20 cellular contexts compared by ENCODE assay signal in the genomic region with DNA sequence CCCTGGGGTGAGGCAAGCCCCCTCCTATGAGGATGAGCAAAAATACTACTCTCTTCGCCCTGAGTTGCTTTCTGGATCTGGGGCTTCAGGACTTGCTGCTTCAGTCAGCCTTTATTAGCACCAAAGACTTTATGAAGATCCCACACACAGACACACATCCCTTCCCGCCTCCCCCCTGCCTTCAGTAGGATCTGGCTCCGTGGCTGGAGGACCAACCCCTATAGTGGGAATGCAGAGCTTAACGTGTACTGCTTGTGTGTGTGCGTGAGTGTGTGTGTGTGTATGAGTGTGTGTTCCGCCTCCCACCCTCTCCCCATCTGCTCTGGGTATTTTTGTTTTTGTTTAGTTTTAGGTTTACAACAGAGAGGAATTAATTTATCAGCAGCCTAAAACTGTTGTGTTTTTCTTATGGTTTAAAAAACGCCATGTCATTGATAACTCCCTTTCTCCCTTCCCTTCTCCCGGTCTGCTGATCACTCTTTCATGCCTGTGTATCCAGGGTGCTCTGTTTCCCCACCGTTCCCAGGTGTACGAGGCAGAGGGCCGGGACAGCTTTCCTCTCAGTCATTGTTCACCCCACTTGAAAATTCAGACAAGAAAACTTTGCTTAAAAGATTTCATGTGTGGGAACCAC. TPM values are rescaled to one million over a fixed set of nuclear protein-coding genes. Genes with fewer than 3 reads are reported as not detected.
A peak's percentile ranks its signal among the peaks of the same experiment; 100 is the strongest.
DNase-seq lines count a peak whose midpoint lies in the region; ATAC-seq and TF ChIP-seq lines count a peak whose summit lies in the region.
"Had no signal": no experiment of that assay in that cellular context is flagged by ENCODE, and none has a peak within 500 bp of the region (broad histone marks: within the 10 kb centered on the region; RNA-seq: fewer than 3 reads in every experiment).

No MANE protein-coding gene starts in this region.

- H3K36me3 Mint-ChIP-seq in T-helper 1 cell treated with Interleukin-12 subunit alpha and Interleukin-12 subunit beta and Interleukin-4 antibody, amounts not matched to agents 30 μg/mL and 1 μg/mL, for 36 hours (ENCODE audit: low read depth), result peaks cover 73% of the 10 kb centered on the region
- peaks cover 86% of the 10 kb centered on the region for H3K36me3 Mint-ChIP-seq in activated B cell treated with CpG ODN at 0.5 μM for 24 hours (ENCODE audit: low read depth)

- BruUV-seq in A673 (replicated peaks; lab: Mats Ljungman, UMichigan), result TSS peak; percentile 37

- H3K4me3 ChIP-seq in A673 (ENCODE audit: low read depth, low read length, poor library complexity, severe bottlenecking), result no peak overlapping the region
- no peak overlapping the region for H3K4me3 ChIP-seq in right lobe of liver
- H3K4me3 ChIP-seq: colonic mucosa, esophagus squamous epithelium had no signal

- CTCF ChIA-PET in A673 (lab: Charles Lee) (interaction anchor here (0.5 kb wide), 1 partner anchor 18 kb away, joined by 3 read pairs; no protein-coding TSS in a partner anchor), activated B cell treated with CpG ODN at 0.5 μM for 24 hours (lab: Charles Lee) (interaction anchor here (0.6 to 1.2 kb wide), 2 partner anchors 59 to 335 kb away, joined by 3 read pairs; no protein-coding TSS in a partner anchor)

- H3K27me3 ChIP-seq in A673 (replicated peaks; ENCODE audit: insufficient read depth, low read depth, low read length, poor library complexity) (no peaks in the 10 kb centered on the region), right lobe of liver (no peaks in the 10 kb centered on the region)
- H3K27me3 ChIP-seq: colonic mucosa, esophagus squamous epithelium had no signal

- H3K9me3 ChIP-seq in A673 (ENCODE audit: low read depth, low read length, poor library complexity, severe bottlenecking) (no peaks in the 10 kb centered on the region), right lobe of liver (no peaks in the 10 kb centered on the region)
- H3K9me3 ChIP-seq: colonic mucosa, esophagus squamous epithelium had no signal

- WGBS in right lobe of liver (ENCODE audit: insufficient coverage, low coverage, low lambda C conversion rate, missing lambda C conversion rate), result 81% methylated on average over 8 of the region's 11 CpGs

- H3K4me3 Mint-ChIP-seq in T-helper 1 cell treated with Interleukin-12 subunit alpha and Interleukin-12 subunit beta and Interleukin-4 antibody, amounts not matched to agents 30 μg/mL and 1 μg/mL, for 36 hours, result no peak overlapping the region
- no peak overlapping the region for H3K4me3 Mint-ChIP-seq in activated B cell treated with CpG ODN at 0.5 μM for 24 hours
- H3K4me3 Mint-ChIP-seq: activated naive CD4-positive, alpha-beta T cell treated with anti-CD3 and anti-CD28 coated beads, Interleukin-2, amount 50 U/mL, for 24 hours; type B pancreatic cell had no signal

- peak overlapping the region; percentile 27 for H3K27ac Mint-ChIP-seq in T-helper 1 cell treated with Interleukin-12 subunit alpha and Interleukin-12 subunit beta and Interleukin-4 antibody, amounts not matched to agents 30 μg/mL and 1 μg/mL, for 36 hours
- H3K27ac Mint-ChIP-seq in activated B cell treated with CpG ODN at 0.5 μM for 24 hours, result peak overlapping the region; percentile 71

- TF ChIP-seq POLR2A in right lobe of liver (IDR thresholded peaks at IDR 0.05), result no peak

- DNase-seq in T-helper 1 cell, result no peak
- DNase-seq in A673 (ENCODE audit: low spot score), result no peak
- DNase-seq in activated B cell treated with CpG ODN at 0.5 μM for 24 hours, result no peak
- no peak for DNase-seq in right lobe of liver
- no peak for DNase-seq in UCSD-AML1 (lab: John Stamatoyannopoulos, UW; ENCODE audit: unreplicated experiment)
- DNase-seq: 8988T; activated CD4-positive, alpha-beta T cell treated with anti-CD3 and anti-CD28 coated beads, Interleukin-2, amount 50 U/mL, for 4 hours; colonic mucosa; DND-41; esophagus squamous epithelium; islet precursor cell; NCI-H226; occipital lobe; retina; stimulated activated CD4-positive, alpha-beta T cell treated with anti-CD3 and anti-CD28 coated beads, Interleukin-4, amount 100 ng/mL, for 24 hours had no signal

- POLR2A ChIA-PET in A673 (lab: Charles Lee; ENCODE audit: low non-redundant PET) (no interaction called here), activated B cell treated with CpG ODN at 0.5 μM for 24 hours (lab: Charles Lee) (interaction anchor here (0.5 kb wide), 1 partner anchor 13 kb away, joined by 3 read pairs; no protein-coding TSS in a partner anchor)

- H3K4me1 ChIP-seq in A673 (ENCODE audit: insufficient read depth, low read length, poor library complexity, severe bottlenecking) (peaks cover 4% of the 10 kb centered on the region), right lobe of liver (peaks cover 0 to 28% (median 8%) of the 10 kb centered on the region in 4 donors)
- H3K4me1 ChIP-seq: colonic mucosa had no signal

- intact Hi-C loops in A673 (cut with micrococcal nuclease; ENCODE audit: unreplicated experiment) (no loop called here), activated B cell treated with CpG ODN at 0.5 μM for 24 hours (cut with micrococcal nuclease) (no loop called here), right lobe of liver (cut with DNase I) (no loop called here)

- H3K36me3 ChIP-seq in A673 (ENCODE audit: insufficient read depth, low read length, poor library complexity, severe bottlenecking) (peaks cover 19% of the 10 kb centered on the region), right lobe of liver (peaks cover 0 to 12% (median 4%) of the 10 kb centered on the region in 4 donors)
- H3K36me3 ChIP-seq: colonic mucosa had no signal

- ATAC-seq in activated B cell treated with CpG ODN at 0.5 μM for 24 hours (ENCODE audit: low read depth) (no peak), right lobe of liver (no peak), GM19397 (IDR thresholded peaks at IDR 0.05; ENCODE audit: unreplicated experiment) (no peak), GM21723 (IDR thresholded peaks at IDR 0.05; ENCODE audit: unreplicated experiment) (no peak)

- no peaks in the 10 kb centered on the region for H3K9me3 Mint-ChIP-seq in T-helper 1 cell treated with Interleukin-12 subunit alpha and Interleukin-12 subunit beta and Interleukin-4 antibody, amounts not matched to agents 30 μg/mL and 1 μg/mL, for 36 hours
- no peaks in the 10 kb centered on the region for H3K9me3 Mint-ChIP-seq in activated B cell treated with CpG ODN at 0.5 μM for 24 hours
- H3K9me3 Mint-ChIP-seq: activated naive CD4-positive, alpha-beta T cell treated with anti-CD3 and anti-CD28 coated beads, Interleukin-2, amount 50 U/mL, for 24 hours; type B pancreatic cell had no signal

- H3K27ac ChIP-seq in A673 (ENCODE audit: low read depth, low read length, poor library complexity, severe bottlenecking) (peak overlapping the region; percentile 28), right lobe of liver (peak overlapping the region in 2 of 3 donors; percentile 8 to 68)
- H3K27ac ChIP-seq: colonic mucosa had no signal

- peaks cover 8% of the 10 kb centered on the region for H3K4me1 Mint-ChIP-seq in T-helper 1 cell treated with Interleukin-12 subunit alpha and Interleukin-12 subunit beta and Interleukin-4 antibody, amounts not matched to agents 30 μg/mL and 1 μg/mL, for 36 hours (ENCODE audit: low read depth)
- H3K4me1 Mint-ChIP-seq in activated B cell treated with CpG ODN at 0.5 μM for 24 hours, result peaks cover 36% of the 10 kb centered on the region

- no peaks in the 10 kb centered on the region for H3K27me3 Mint-ChIP-seq in T-helper 1 cell treated with Interleukin-12 subunit alpha and Interleukin-12 subunit beta and Interleukin-4 antibody, amounts not matched to agents 30 μg/mL and 1 μg/mL, for 36 hours (ENCODE audit: low read depth)
- no peaks in the 10 kb centered on the region for H3K27me3 Mint-ChIP-seq in activated B cell treated with CpG ODN at 0.5 μM for 24 hours
- H3K27me3 Mint-ChIP-seq: activated naive CD4-positive, alpha-beta T cell treated with anti-CD3 and anti-CD28 coated beads, Interleukin-2, amount 50 U/mL, for 24 hours; type B pancreatic cell had no signal

- no peak for TF ChIP-seq CTCF in A673 (conservative IDR thresholded peaks at IDR 0.05; ENCODE audit: low read depth, low read length)
- no peak for TF ChIP-seq CTCF in activated B cell treated with CpG ODN at 0.5 μM for 24 hours (IDR thresholded peaks at IDR 0.05)
- no peak for TF ChIP-seq CTCF in right lobe of liver (IDR thresholded peaks at IDR 0.05)

RNA-seq across cellular contexts. Expression of gene ZFP69B, which starts 27.5 kb away (rescaled TPM):
- total RNA-seq in A673 (2021) (14.1 and 18.5 TPM in 2 replicates), activated B cell treated with CpG ODN at 0.5 μM for 24 hours (8.9 and 10.4 TPM in 2 replicates), right lobe of liver (1 to 10 TPM in 3 of 6 experiments, under 1 TPM in 3; 0.14 to 1.5 (median 0.87) TPM)

RNA-seq across cellular contexts. Expression of gene SMAP2, which starts 49.2 kb away (rescaled TPM):
- total RNA-seq in A673 (2021) (52.0 and 58.5 TPM in 2 replicates), activated B cell treated with CpG ODN at 0.5 μM for 24 hours (202 and 220 TPM in 2 replicates), right lobe of liver (10 to 100 TPM; 23.7 to 41.5 (median 36.2) TPM)

RNA-seq across cellular contexts. Expression of gene ZFP69, which starts 54.3 kb away (rescaled TPM):
- total RNA-seq in A673 (2021) (6.7 and 7.1 TPM in 2 replicates), activated B cell treated with CpG ODN at 0.5 μM for 24 hours (4.5 and 5.1 TPM in 2 replicates), right lobe of liver (1 to 10 TPM in 5 of 6 experiments, under 1 TPM in 1; 0.88 to 2.2 (median 1.5) TPM)
